Comparison of ENCODE assay signal across 1 cellular context in genomic region chrX:73563740-73564073, GRCh38.
TF ChIP-seq lines count a peak whose summit lies in the region.

No MANE protein-coding gene starts in this region.

TF ChIP-seq in K562, 482 proteins besides CTCF, POLR2A, EP300 and RAD21 (continued from another document):
- TF ChIP-seq BCLAF1 (IDR thresholded peaks at IDR 0.05; ENCODE audit: borderline replicate concordance in 1 of 2, control insufficient read depth in 1 of 2, low read depth in 2 of 2, low read length in 1 of 2) (no peak), TCF3 (CRISPR knock-in tag; IDR thresholded peaks at IDR 0.05) (no peak), KAT8 (IDR thresholded peaks at IDR 0.05; ENCODE audit: low read depth) (no peak), MBD1 (CRISPR knock-in tag; IDR thresholded peaks at IDR 0.05) (no peak), DIDO1 (tag; IDR thresholded peaks at IDR 0.05; ENCODE audit: low read depth) (no peak), ID3 (CRISPR knock-in tag; IDR thresholded peaks at IDR 0.05) (no peak), ID3 (tag; IDR thresholded peaks at IDR 0.05) (no peak), ZNF24 (IDR thresholded peaks at IDR 0.05) (no peak), E2F6 (IDR thresholded peaks at IDR 0.05; ENCODE audit: borderline replicate concordance in 1 of 2, extremely low read depth in 1 of 2, insufficient read depth in 1 of 2, insufficient read length in 1 of 2, low read depth in 1 of 2, low read length in 1 of 2, poor library complexity in 1 of 2, severe bottlenecking in 1 of 2) (peak in 1 of 2 experiments; percentile 34), CTBP1 (IDR thresholded peaks at IDR 0.05; ENCODE audit: borderline replicate concordance) (no peak), E2F1 (CRISPR knock-in tag; IDR thresholded peaks at IDR 0.05) (no peak), ZBED1 (IDR thresholded peaks at IDR 0.05) (no peak), TBP (optimal IDR thresholded peaks at IDR 0.05; ENCODE audit: low read depth, low read length) (no peak), VEZF1 (CRISPR knock-in tag; IDR thresholded peaks at IDR 0.05) (no peak), RBM39 (optimal IDR thresholded peaks at IDR 0.05; ENCODE audit: low read depth, low read length) (no peak), COPS2 (conservative IDR thresholded peaks at IDR 0.05) (no peak), CCAR2 (IDR thresholded peaks at IDR 0.05; ENCODE audit: low read depth, low read length) (no peak), MEIS2 (IDR thresholded peaks at IDR 0.05; ENCODE audit: partially characterized antibody) (peak; percentile 32), CAMTA2 (CRISPR knock-in tag; conservative IDR thresholded peaks at IDR 0.05) (no peak)
